21 cellular contexts compared by ENCODE assay signal in genomic region chr7:49980414-49980813, GRCh38.
DNase-seq lines count a peak whose midpoint lies in the region; ATAC-seq and TF ChIP-seq lines count a peak whose summit lies in the region.
"Had no signal": no experiment of that assay in that cellular context is flagged by ENCODE, and none has a peak within 500 bp of the region (broad histone marks: within the 10 kb centered on the region; RNA-seq: fewer than 3 reads in every experiment).

No MANE protein-coding gene starts in this region.

- H3K36me3 ChIP-seq in mesendoderm (ENCODE audit: control insufficient read depth, insufficient read depth, low read length): no peaks in the 10 kb centered on the region
- H3K36me3 ChIP-seq: neutrophil, tibial artery had no signal

- H3K27ac Mint-ChIP-seq in activated T-cell treated with anti-CD3 and anti-CD28 coated beads, Interleukin-2, amount 50 U/mL, for 24 hours: no peak overlapping the region
- H3K27ac Mint-ChIP-seq: activated T-helper 2 cell treated with anti-CD3 and anti-CD28 coated beads, Interferon-gamma antibody, Interleukin-2, Interleukin-4, amounts not matched to agents 10 μg/mL and 5 μg/mL and 100 μg/mL, durations not matched to agents 14 hours and 24 hours and 36 hours had no signal

- no peak overlapping the region for H4K5ac ChIP-seq in mesendoderm (ENCODE audit: low read length)

- ATAC-seq in left colon: no peak
- ATAC-seq: activated CD4-positive, CD25-positive, alpha-beta regulatory T cell treated with anti-CD3 and anti-CD28 coated beads, Interleukin-2, amount 50 U/mL, for 24 hours; left cardiac atrium; mucosa of descending colon; right cardiac atrium had no signal

- no peak overlapping the region for H3K18ac ChIP-seq in mesendoderm (ENCODE audit: low read length)

- H3K9ac ChIP-seq in mesendoderm (ENCODE audit: low read length): no peak overlapping the region

- no peaks in the 10 kb centered on the region for H3K79me2 ChIP-seq in mesendoderm (ENCODE audit: control insufficient read depth, insufficient read depth, low read length)

- H3K4me1 Mint-ChIP-seq in activated T-cell treated with anti-CD3 and anti-CD28 coated beads, Interleukin-2, amount 50 U/mL, for 24 hours (ENCODE audit: low read depth): no peaks in the 10 kb centered on the region

- H2BK5ac ChIP-seq in mesendoderm (ENCODE audit: low read length): no peak overlapping the region

- H3K56ac ChIP-seq in mesendoderm (ENCODE audit: low read length): no peak overlapping the region

- no peaks in the 10 kb centered on the region for H3K79me1 ChIP-seq in mesendoderm (ENCODE audit: low read length)

- no peak overlapping the region for H3K27ac ChIP-seq in mesendoderm (ENCODE audit: low read depth, low read length)
- H3K27ac ChIP-seq: neutrophil, tibial artery had no signal

- H3K36me3 Mint-ChIP-seq in activated T-cell treated with anti-CD3 and anti-CD28 coated beads, Interleukin-2, amount 50 U/mL, for 24 hours (ENCODE audit: low read depth): no peaks in the 10 kb centered on the region

- no peaks in the 10 kb centered on the region for H3K4me1 ChIP-seq in mesendoderm (ENCODE audit: control insufficient read depth, low read depth, low read length)
- H3K4me1 ChIP-seq: tibial artery had no signal

- no peak overlapping the region for H3K4me3 Mint-ChIP-seq in activated T-cell treated with anti-CD3 and anti-CD28 coated beads, Interleukin-2, amount 50 U/mL, for 24 hours

- no peaks in the 10 kb centered on the region for H3K27me3 Mint-ChIP-seq in activated T-cell treated with anti-CD3 and anti-CD28 coated beads, Interleukin-2, amount 50 U/mL, for 24 hours

- no peak overlapping the region for H2BK120ac ChIP-seq in mesendoderm (ENCODE audit: low read depth, low read length)

- H4K8ac ChIP-seq in mesendoderm (ENCODE audit: low read depth, low read length): no peak overlapping the region

- no peak overlapping the region for H3K4me3 ChIP-seq in NB4 (ENCODE audit: low read depth, low read length)
- no peak overlapping the region for H3K4me3 ChIP-seq in mesendoderm (ENCODE audit: low read length)
- H3K4me3 ChIP-seq: mucosa of descending colon, tibial artery had no signal

- TF ChIP-seq CTCF in NB4 (IDR thresholded peaks at IDR 0.05; ENCODE audit: low read depth, low read length): no peak

- no peak overlapping the region for H3K4ac ChIP-seq in mesendoderm (ENCODE audit: low read depth, low read length)

- TF ChIP-seq POLR2A in NB4 (IDR thresholded peaks at IDR 0.05; ENCODE audit: extremely low read depth, insufficient read length): no peak

- WGBS in mesendoderm (ENCODE audit: extremely low coverage, insufficient coverage, low lambda C conversion rate): no CpG with 5 or more reads among the region's 9 CpGs

- no peaks in the 10 kb centered on the region for H3K9me3 Mint-ChIP-seq in activated T-cell treated with anti-CD3 and anti-CD28 coated beads, Interleukin-2, amount 50 U/mL, for 24 hours
- H3K9me3 Mint-ChIP-seq: activated T-helper 2 cell treated with anti-CD3 and anti-CD28 coated beads, Interferon-gamma antibody, Interleukin-2, Interleukin-4, amounts not matched to agents 10 μg/mL and 5 μg/mL and 100 μg/mL, durations not matched to agents 14 hours and 24 hours and 36 hours had no signal

- DNase-seq in activated T-cell treated with anti-CD3 and anti-CD28 coated beads for 48 hours (ENCODE audit: low read depth): peak; percentile 2
- DNase-seq in activated T-cell treated with anti-CD3 and anti-CD28 coated beads, Interleukin-2, amount 50 U/mL, for 24 hours: no peak
- peak; percentile 21 for DNase-seq in NB4 (ENCODE audit: low read depth)
- peak; percentile 0 for DNase-seq in OCI-M1 (lab: John Stamatoyannopoulos, UW)
- DNase-seq in mesendoderm: peak; percentile 6
- DNase-seq in left colon: no peak
- no peak for DNase-seq in activated CD4-positive, CD25-positive, alpha-beta regulatory T cell treated with anti-CD3 and anti-CD28 coated beads, Interleukin-2, amount 50 U/mL, for 72 hours
- DNase-seq in dedifferentiated amniotic fluid mesenchymal stem cell (ENCODE audit: extremely low spot score): no peak
- DNase-seq: AML-193; KG1; left cardiac atrium; mucosa of descending colon; NCI-H1417 treated with DMSO at 0.1 percent for 48 hours; NCI-H524; right cardiac atrium; Right ventricle myocardium superior; stimulated activated CD4-positive, alpha-beta T cell treated with anti-CD3 and anti-CD28 coated beads, Interleukin-2, amount 100 ng/mL, for 48 hours; tibial artery had no signal

- no peak overlapping the region for H2AK5ac ChIP-seq in mesendoderm (ENCODE audit: low read length)

- no peak overlapping the region for H2BK15ac ChIP-seq in mesendoderm (replicated peaks; ENCODE audit: low read depth)

- no peak overlapping the region for H3K23ac ChIP-seq in mesendoderm (ENCODE audit: low read length)

- intact Hi-C loops in left colon (cut with DNase I, micrococcal nuclease): no loop called here

- H3K4me2 ChIP-seq in mesendoderm (ENCODE audit: low read length): no peak overlapping the region

- no peaks in the 10 kb centered on the region for H3K27me3 ChIP-seq in mesendoderm (ENCODE audit: insufficient read depth, low read length, poor library complexity)
- H3K27me3 ChIP-seq: neutrophil, tibial artery had no signal

Comparison
In these comparisons a context has a peak if more than half of its experiments do, and no peak if none do; other contexts are left out.
1. DNase-seq: peak in activated T-cell treated with anti-CD3 and anti-CD28 coated beads for 48 hours (single experiment), NB4 (single experiment), OCI-M1 (single experiment) and mesendoderm (single experiment); none in activated T-cell treated with anti-CD3 and anti-CD28 coated beads, Interleukin-2, amount 50 U/mL, for 24 hours (single experiment), left colon (0 of 2), activated CD4-positive, CD25-positive, alpha-beta regulatory T cell treated with anti-CD3 and anti-CD28 coated beads, Interleukin-2, amount 50 U/mL, for 72 hours (single experiment) and dedifferentiated amniotic fluid mesenchymal stem cell (single experiment).